ENCODE assay signal across 1 cellular context in genomic region chr1:15799928-15800835, GRCh38.
A peak's percentile ranks its signal among the peaks of the same experiment; 100 is the strongest.
TF ChIP-seq lines count a peak whose summit lies in the region.

No MANE protein-coding gene starts in this region.

TF ChIP-seq in HepG2, 621 proteins besides CTCF, POLR2A, EP300 and RAD21 (continues in another document):
- no peak for TF ChIP-seq CENPX (CRISPR knock-in tag; IDR thresholded peaks at IDR 0.05)
- TF ChIP-seq NAIF1 (CRISPR knock-in tag; IDR thresholded peaks at IDR 0.05; ENCODE audit: borderline replicate concordance) = peak; percentile 60; the same call in 1 of the 2 replicates
- TF ChIP-seq TGIF2 (CRISPR knock-in tag; IDR thresholded peaks at IDR 0.05) = 0 out of 2 replicates have a peak, but pooled peaks have one; percentile 27
- TF ChIP-seq IKZF4 (CRISPR knock-in tag; IDR thresholded peaks at IDR 0.05; ENCODE audit: borderline replicate concordance, low read depth, not compliant biosample characterization) = peak; percentile 10
- TF ChIP-seq ZNF18 (CRISPR knock-in tag; IDR thresholded peaks at IDR 0.05; ENCODE audit: insufficient replicate concordance) = peak; percentile 76
- no peak; the same call in 1 of the 2 replicates for TF ChIP-seq ZNF160 (CRISPR knock-in tag; IDR thresholded peaks at IDR 0.05)
- TF ChIP-seq ZNF205 (CRISPR knock-in tag; IDR thresholded peaks at IDR 0.05) = 0 out of 2 replicates have a peak, but pooled peaks have one; percentile 22
- TF ChIP-seq HDAC6 (IDR thresholded peaks at IDR 0.05; ENCODE audit: low read depth, low read length) = no peak
- TF ChIP-seq TEAD3 (CRISPR knock-in tag; optimal IDR thresholded peaks at IDR 0.05; ENCODE audit: borderline replicate concordance) = peak; percentile 97
- TF ChIP-seq ZNF275 (CRISPR knock-in tag; IDR thresholded peaks at IDR 0.05; ENCODE audit: borderline replicate concordance) = 0 out of 2 replicates have a peak, but pooled peaks have one; percentile 24
- peak; percentile 43; the same call in 1 of the 2 replicates for TF ChIP-seq KAT8 (CRISPR knock-in tag; IDR thresholded peaks at IDR 0.05)
- TF ChIP-seq ZFX (CRISPR knock-in tag; IDR thresholded peaks at IDR 0.05; ENCODE audit: low read depth) = peak; percentile 68; the same call in 1 of the 2 replicates
- TF ChIP-seq THYN1 (CRISPR knock-in tag; IDR thresholded peaks at IDR 0.05; ENCODE audit: borderline replicate concordance, low read depth) = no peak
- peak; percentile 69 for TF ChIP-seq ZNF350 (CRISPR knock-in tag; IDR thresholded peaks at IDR 0.05; ENCODE audit: borderline replicate concordance, low read depth)
- peak; percentile 53; the same call in 1 of the 2 replicates for TF ChIP-seq SAFB2 (CRISPR knock-in tag; IDR thresholded peaks at IDR 0.05; ENCODE audit: borderline replicate concordance, low read depth)
- TF ChIP-seq ZNF256 (CRISPR knock-in tag; conservative IDR thresholded peaks at IDR 0.05) = peak; percentile 66; the same call in 1 of the 2 replicates
- peak; percentile 92 for TF ChIP-seq ZNF709 (CRISPR knock-in tag; IDR thresholded peaks at IDR 0.05)
- no peak for TF ChIP-seq ATM (IDR thresholded peaks at IDR 0.05; ENCODE audit: borderline replicate concordance)
- no peak for TF ChIP-seq ZBTB40 (IDR thresholded peaks at IDR 0.05)
- no peak; the same call in 1 of the 2 replicates for TF ChIP-seq ZBTB40 (CRISPR knock-in tag; IDR thresholded peaks at IDR 0.05)
- peak; percentile 57; the same call in 1 of the 2 replicates for TF ChIP-seq CCDC6 (CRISPR knock-in tag; IDR thresholded peaks at IDR 0.05)
- TF ChIP-seq TFDP2 (CRISPR knock-in tag; IDR thresholded peaks at IDR 0.05) = peak; percentile 44
- TF ChIP-seq ZNF317 (CRISPR knock-in tag; IDR thresholded peaks at IDR 0.05) = peak; percentile 65
- TF ChIP-seq, protein P1, sequence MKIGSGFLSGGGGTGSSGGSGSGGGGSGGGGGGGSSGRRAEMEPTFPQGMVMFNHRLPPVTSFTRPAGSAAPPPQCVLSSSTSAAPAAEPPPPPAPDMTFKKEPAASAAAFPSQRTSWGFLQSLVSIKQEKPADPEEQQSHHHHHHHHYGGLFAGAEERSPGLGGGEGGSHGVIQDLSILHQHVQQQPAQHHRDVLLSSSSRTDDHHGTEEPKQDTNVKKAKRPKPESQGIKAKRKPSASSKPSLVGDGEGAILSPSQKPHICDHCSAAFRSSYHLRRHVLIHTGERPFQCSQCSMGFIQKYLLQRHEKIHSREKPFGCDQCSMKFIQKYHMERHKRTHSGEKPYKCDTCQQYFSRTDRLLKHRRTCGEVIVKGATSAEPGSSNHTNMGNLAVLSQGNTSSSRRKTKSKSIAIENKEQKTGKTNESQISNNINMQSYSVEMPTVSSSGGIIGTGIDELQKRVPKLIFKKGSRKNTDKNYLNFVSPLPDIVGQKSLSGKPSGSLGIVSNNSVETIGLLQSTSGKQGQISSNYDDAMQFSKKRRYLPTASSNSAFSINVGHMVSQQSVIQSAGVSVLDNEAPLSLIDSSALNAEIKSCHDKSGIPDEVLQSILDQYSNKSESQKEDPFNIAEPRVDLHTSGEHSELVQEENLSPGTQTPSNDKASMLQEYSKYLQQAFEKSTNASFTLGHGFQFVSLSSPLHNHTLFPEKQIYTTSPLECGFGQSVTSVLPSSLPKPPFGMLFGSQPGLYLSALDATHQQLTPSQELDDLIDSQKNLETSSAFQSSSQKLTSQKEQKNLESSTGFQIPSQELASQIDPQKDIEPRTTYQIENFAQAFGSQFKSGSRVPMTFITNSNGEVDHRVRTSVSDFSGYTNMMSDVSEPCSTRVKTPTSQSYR (CRISPR knock-in tag; IDR thresholded peaks at IDR 0.05; ENCODE audit: borderline replicate concordance) = peak; percentile 43; the same call in 1 of the 2 replicates
- peak; percentile 95 for TF ChIP-seq TCF7 (IDR thresholded peaks at IDR 0.05; ENCODE audit: low read depth)
- TF ChIP-seq RXRB (CRISPR knock-in tag; IDR thresholded peaks at IDR 0.05; ENCODE audit: borderline replicate concordance) = peak; percentile 89
- peak; percentile 60; the same call in 1 of the 2 replicates for TF ChIP-seq ZNF331 (CRISPR knock-in tag; IDR thresholded peaks at IDR 0.05)
- TF ChIP-seq POLR2G (IDR thresholded peaks at IDR 0.05; ENCODE audit: low read depth, low read length) = peak; percentile 53; the same call in 1 of the 2 replicates
- 0 out of 2 replicates have a peak, but pooled peaks have one; percentile 63 for TF ChIP-seq PAX8 (CRISPR knock-in tag; IDR thresholded peaks at IDR 0.05; ENCODE audit: borderline replicate concordance)
- peak; percentile 54; the same call in 1 of the 2 replicates for TF ChIP-seq ELF1 (CRISPR knock-in tag; IDR thresholded peaks at IDR 0.05)
- 0 out of 2 replicates have a peak, but pooled peaks have one; percentile 27 for TF ChIP-seq ZFP90 (CRISPR knock-in tag; IDR thresholded peaks at IDR 0.05; ENCODE audit: borderline replicate concordance)
- 0 out of 2 replicates have a peak, but pooled peaks have one; percentile 1 for TF ChIP-seq REPIN1 (CRISPR knock-in tag; IDR thresholded peaks at IDR 0.05; ENCODE audit: borderline replicate concordance, low read depth)
- TF ChIP-seq SOX5 (CRISPR knock-in tag; IDR thresholded peaks at IDR 0.05; ENCODE audit: borderline replicate concordance) = peak; percentile 60
- TF ChIP-seq ZNF292 (CRISPR knock-in tag; IDR thresholded peaks at IDR 0.05; ENCODE audit: borderline replicate concordance, low read depth) = peak; percentile 81
- TF ChIP-seq CREM (IDR thresholded peaks at IDR 0.05) = peak; percentile 73; the same call in 1 of the 2 replicates
- no peak for TF ChIP-seq CREM (CRISPR knock-in tag; IDR thresholded peaks at IDR 0.05)
- TF ChIP-seq, protein P2, sequence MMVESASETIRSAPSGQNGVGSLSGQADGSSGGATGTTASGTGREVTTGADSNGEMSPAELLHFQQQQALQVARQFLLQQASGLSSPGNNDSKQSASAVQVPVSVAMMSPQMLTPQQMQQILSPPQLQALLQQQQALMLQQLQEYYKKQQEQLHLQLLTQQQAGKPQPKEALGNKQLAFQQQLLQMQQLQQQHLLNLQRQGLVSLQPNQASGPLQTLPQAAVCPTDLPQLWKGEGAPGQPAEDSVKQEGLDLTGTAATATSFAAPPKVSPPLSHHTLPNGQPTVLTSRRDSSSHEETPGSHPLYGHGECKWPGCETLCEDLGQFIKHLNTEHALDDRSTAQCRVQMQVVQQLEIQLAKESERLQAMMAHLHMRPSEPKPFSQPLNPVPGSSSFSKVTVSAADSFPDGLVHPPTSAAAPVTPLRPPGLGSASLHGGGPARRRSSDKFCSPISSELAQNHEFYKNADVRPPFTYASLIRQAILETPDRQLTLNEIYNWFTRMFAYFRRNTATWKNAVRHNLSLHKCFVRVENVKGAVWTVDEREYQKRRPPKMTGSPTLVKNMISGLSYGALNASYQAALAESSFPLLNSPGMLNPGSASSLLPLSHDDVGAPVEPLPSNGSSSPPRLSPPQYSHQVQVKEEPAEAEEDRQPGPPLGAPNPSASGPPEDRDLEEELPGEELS (CRISPR knock-in tag; IDR thresholded peaks at IDR 0.05) = peak; percentile 81
- peak; percentile 79 for TF ChIP-seq BCL6 (CRISPR knock-in tag; IDR thresholded peaks at IDR 0.05)
- peak; percentile 96 for TF ChIP-seq JUNB (CRISPR knock-in tag; IDR thresholded peaks at IDR 0.05; ENCODE audit: borderline replicate concordance)
- TF ChIP-seq SAP130 (CRISPR knock-in tag; IDR thresholded peaks at IDR 0.05; ENCODE audit: low read depth) = peak; percentile 84; the same call in 1 of the 2 replicates
- peak in 1 of 2 experiments; percentile 79 for TF ChIP-seq NR2F1 (CRISPR knock-in tag; IDR thresholded peaks at IDR 0.05)
- peak; percentile 91 for TF ChIP-seq HNF4G (IDR thresholded peaks at IDR 0.05; ENCODE audit: borderline replicate concordance, low read depth, low read length)
- TF ChIP-seq HNF4G (CRISPR knock-in tag; IDR thresholded peaks at IDR 0.05; ENCODE audit: borderline replicate concordance, low read depth) = peak; percentile 95; the same call in 1 of the 2 replicates
- TF ChIP-seq ZNF747 (CRISPR knock-in tag; IDR thresholded peaks at IDR 0.05; ENCODE audit: borderline replicate concordance) = peak; percentile 88
- peak; percentile 77 for TF ChIP-seq HOXA3 (CRISPR knock-in tag; IDR thresholded peaks at IDR 0.05)
- 0 out of 2 replicates have a peak, but pooled peaks have one; percentile 19 for TF ChIP-seq ZNF354B (CRISPR knock-in tag; IDR thresholded peaks at IDR 0.05)
- TF ChIP-seq SALL2 (CRISPR knock-in tag; IDR thresholded peaks at IDR 0.05) = 0 out of 2 replicates have a peak, but pooled peaks have one; percentile 15
- TF ChIP-seq ASH2L (IDR thresholded peaks at IDR 0.05; ENCODE audit: insufficient read length, low read depth, low read length) = peak; percentile 67
- TF ChIP-seq SNAPC2 (CRISPR knock-in tag; IDR thresholded peaks at IDR 0.05) = no peak
- peak; percentile 92; the same call in 1 of the 2 replicates for TF ChIP-seq ZNF788 (CRISPR knock-in tag; IDR thresholded peaks at IDR 0.05; ENCODE audit: borderline replicate concordance)
